Comparison of ENCODE assay signal across 29 cellular contexts in the genomic region with DNA sequence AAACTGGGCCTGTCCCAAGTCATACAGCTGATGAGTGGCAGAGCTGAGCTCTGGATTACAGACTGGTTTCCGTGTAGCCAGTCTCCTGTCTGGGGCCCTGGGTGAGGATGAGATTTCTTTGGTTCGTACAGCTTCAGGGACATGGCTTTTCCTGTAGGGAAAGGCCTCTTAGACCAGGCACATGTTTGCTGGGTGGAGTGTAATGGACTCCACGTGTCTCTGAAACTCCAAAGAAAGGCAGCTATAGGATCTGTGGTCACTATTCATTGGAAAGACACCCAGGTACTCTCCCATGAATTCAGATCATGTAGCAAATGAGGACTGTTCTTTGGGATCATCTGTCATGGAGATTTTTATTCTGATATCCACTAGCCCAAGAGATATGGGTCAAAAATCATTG. TPM values are rescaled to one million over a fixed set of nuclear protein-coding genes. Genes with fewer than 3 reads are reported as not detected.
"Had no signal": no experiment of that assay in that cellular context is flagged by ENCODE, and none has a peak within 500 bp of the region (broad histone marks: within the 10 kb centered on the region; RNA-seq: fewer than 3 reads in every experiment).

No MANE protein-coding gene starts in this region.

- H3K36me3 ChIP-seq: brain microvascular endothelial cell, cardiac muscle cell, Peyer's patch, SJCRH30, WERI-Rb-1 had no signal

- H3K4me3 ChIP-seq: cardiac muscle cell, SJCRH30 had no signal

- DNase-seq: activated CD4-positive, alpha-beta T cell treated with anti-CD3 and anti-CD28 coated beads for 36 hours; activated CD4-positive, alpha-beta T cell treated with anti-CD3 and anti-CD28 coated beads, Interleukin-2, amount 50 U/mL, for 1 hour; activated CD8-positive, alpha-beta memory T cell treated with anti-CD3 and anti-CD28 coated beads, Interleukin-2, amount 50 U/mL, for 4 hours; activated CD8-positive, alpha-beta T cell treated with anti-CD3 and anti-CD28 coated beads for 36 hours; activated gamma-delta T cell treated with Interleukin-2 at 50 U/mL for 16 hours; activated naive CD4-positive, alpha-beta T cell treated with anti-CD3 and anti-CD28 coated beads, Interleukin-2, amount 10 ng/mL, durations not matched to agents 7 days and 5 days; activated naive CD8-positive, alpha-beta T cell treated with anti-CD3 and anti-CD28 coated beads for 36 hours; activated T-cell treated with anti-CD3 and anti-CD28 coated beads, Interleukin-2, amount 50 U/mL, for 72 hours; brain microvascular endothelial cell; KG1; NCI-H1048; NCI-H1417; NCI-H1694 treated with DMSO at 0.1 percent for 48 hours; NCI-H2029 treated with DMSO at 0.1 percent for 48 hours; NCI-H345; NCI-H510A; NCI-H526 treated with DMSO at 0.1 percent for 48 hours; Peyer's patch; Right ventricle myocardium superior; SJCRH30; SK-N-SH; T-helper 1 cell; WERI-Rb-1 had no signal

- H3K27me3 ChIP-seq: brain microvascular endothelial cell, Peyer's patch, SJCRH30 had no signal

- H3K36me3 Mint-ChIP-seq: activated naive CD4-positive, alpha-beta T cell treated with anti-CD3 and anti-CD28 coated beads, Interleukin-2, amount 10 ng/mL, durations not matched to agents 7 days and 5 days; activated naive CD8-positive, alpha-beta T cell treated with anti-CD3 and anti-CD28 coated beads for 36 hours had no signal

- H3K27ac Mint-ChIP-seq: activated CD4-positive, alpha-beta T cell treated with anti-CD3 and anti-CD28 coated beads for 36 hours; activated CD8-positive, alpha-beta T cell treated with anti-CD3 and anti-CD28 coated beads for 36 hours; activated naive CD4-positive, alpha-beta T cell treated with anti-CD3 and anti-CD28 coated beads, Interleukin-2, amount 10 ng/mL, durations not matched to agents 7 days and 5 days; activated naive CD8-positive, alpha-beta T cell treated with anti-CD3 and anti-CD28 coated beads for 36 hours; activated T-cell treated with anti-CD3 and anti-CD28 coated beads, Interleukin-2, amount 50 U/mL, for 72 hours; activated T-helper 2 cell treated with anti-CD3 and anti-CD28 coated beads, Interferon-gamma antibody, Interleukin-2, Interleukin-4, amounts not matched to agents 10 μg/mL and 5 μg/mL and 100 μg/mL, durations not matched to agents 14 hours and 24 hours and 36 hours had no signal

- ATAC-seq: activated CD4-positive, alpha-beta T cell treated with anti-CD3 and anti-CD28 coated beads for 36 hours; activated CD8-positive, alpha-beta T cell treated with anti-CD3 and anti-CD28 coated beads for 36 hours; activated T-cell treated with anti-CD3 and anti-CD28 coated beads, Interleukin-2, amount 50 U/mL, for 72 hours had no signal

- H3K4me2 ChIP-seq: SK-N-SH had no signal

- H3K9ac ChIP-seq: SK-N-SH had no signal

- H3K4me3 Mint-ChIP-seq: activated CD4-positive, alpha-beta T cell treated with anti-CD3 and anti-CD28 coated beads for 36 hours; activated CD8-positive, alpha-beta T cell treated with anti-CD3 and anti-CD28 coated beads for 36 hours; activated naive CD4-positive, alpha-beta T cell treated with anti-CD3 and anti-CD28 coated beads, Interleukin-2, amount 10 ng/mL, durations not matched to agents 7 days and 5 days; activated naive CD8-positive, alpha-beta T cell treated with anti-CD3 and anti-CD28 coated beads for 36 hours; activated T-cell treated with anti-CD3 and anti-CD28 coated beads, Interleukin-2, amount 50 U/mL, for 72 hours had no signal

- H3K9me3 Mint-ChIP-seq: activated CD8-positive, alpha-beta T cell treated with anti-CD3 and anti-CD28 coated beads for 36 hours; activated naive CD4-positive, alpha-beta T cell treated with anti-CD3 and anti-CD28 coated beads, Interleukin-2, amount 10 ng/mL, durations not matched to agents 7 days and 5 days; activated naive CD8-positive, alpha-beta T cell treated with anti-CD3 and anti-CD28 coated beads for 36 hours; activated T-cell treated with anti-CD3 and anti-CD28 coated beads, Interleukin-2, amount 50 U/mL, for 72 hours; activated T-helper 2 cell treated with anti-CD3 and anti-CD28 coated beads, Interferon-gamma antibody, Interleukin-2, Interleukin-4, amounts not matched to agents 10 μg/mL and 5 μg/mL and 100 μg/mL, durations not matched to agents 14 hours and 24 hours and 36 hours had no signal

- H3K9me3 ChIP-seq: Peyer's patch, SJCRH30, SK-N-SH had no signal

- H3K27ac ChIP-seq: brain microvascular endothelial cell, cardiac muscle cell, Peyer's patch, RWPE1, SJCRH30, WERI-Rb-1 had no signal

RNA-seq across cellular contexts. Expression of a gene that starts 2.4 kb away (rescaled TPM):
- total RNA-seq: activated CD4-positive, alpha-beta T cell treated with anti-CD3 and anti-CD28 coated beads for 36 hours; activated CD8-positive, alpha-beta T cell treated with anti-CD3 and anti-CD28 coated beads for 36 hours; activated naive CD8-positive, alpha-beta T cell treated with anti-CD3 and anti-CD28 coated beads for 36 hours; activated T-cell treated with anti-CD3 and anti-CD28 coated beads, Interleukin-2, amount 50 U/mL, for 72 hours; activated T-helper 2 cell treated with anti-CD3 and anti-CD28 coated beads, Interferon-gamma antibody, Interleukin-2, Interleukin-4, amounts not matched to agents 10 μg/mL and 5 μg/mL and 100 μg/mL, durations not matched to agents 14 hours and 24 hours and 36 hours; cardiac muscle cell; LHCN-M2; M059J; SJCRH30; T-helper 2 cell treated with Interferon-gamma antibody and Interleukin-4, amounts not matched to agents 100 ng/mL and 5 ng/mL, for 36 hours had no signal
- polyA plus RNA-seq: SK-N-SH had no signal
